In genomic region chr11:116771935-116772334, GRCh38 we compare ENCODE assay signal across 8 cellular contexts.
DNase-seq lines count a peak whose midpoint lies in the region; ATAC-seq and TF ChIP-seq lines count a peak whose summit lies in the region.

No MANE protein-coding gene starts in this region.

- peak overlapping the region; percentile 87 for H3K4me2 ChIP-seq in BLaER1

- H3K27ac ChIP-seq in BLaER1 (peak overlapping the region; percentile 85), KOPT-K1 (ENCODE audit: low read depth, low read length, poor library complexity, severe bottlenecking) (peak overlapping the region; percentile 93)

- peak overlapping the region; percentile 85 for H3K4me3 ChIP-seq in BLaER1

- H3K27me3 Mint-ChIP-seq in dendritic cell treated with granulocyte-macrophage colony-stimulating factor and Interleukin-4, amounts not matched to agents 40 ng/mL and 50 ng/mL, for 4 days = no peaks in the 10 kb centered on the region
- no peaks in the 10 kb centered on the region for H3K27me3 Mint-ChIP-seq in nephron (ENCODE audit: low read depth)

- peaks cover 11% of the 10 kb centered on the region for H4K20me1 ChIP-seq in BLaER1

- H3K9me3 Mint-ChIP-seq in dendritic cell treated with granulocyte-macrophage colony-stimulating factor and Interleukin-4, amounts not matched to agents 40 ng/mL and 50 ng/mL, for 4 days = no peaks in the 10 kb centered on the region
- H3K9me3 Mint-ChIP-seq in nephron = no peaks in the 10 kb centered on the region

- peaks cover 51% of the 10 kb centered on the region for H3K4me1 Mint-ChIP-seq in dendritic cell treated with granulocyte-macrophage colony-stimulating factor and Interleukin-4, amounts not matched to agents 40 ng/mL and 50 ng/mL, for 4 days (ENCODE audit: low read depth)
- H3K4me1 Mint-ChIP-seq in nephron = peaks cover 24% of the 10 kb centered on the region

- DNase-seq in GM10266 (ENCODE audit: extremely low spot score) (no peak), activated gamma-delta T cell (lab: John Stamatoyannopoulos, UW) (no peak)
- no peak for DNase-seq in stimulated activated CD4-positive, alpha-beta T cell treated with anti-CD3 and anti-CD28 coated beads, Interleukin-4, amount 100 ng/mL, for 4 hours

- no peak for ATAC-seq in GM18505 (IDR thresholded peaks at IDR 0.05; ENCODE audit: unreplicated experiment)

- peaks cover 35% of the 10 kb centered on the region for H3K4me1 ChIP-seq in BLaER1

- H3K9ac ChIP-seq in BLaER1 = peak overlapping the region; percentile 89

- TF ChIP-seq CTCF in nephron (IDR thresholded peaks at IDR 0.05; ENCODE audit: unreplicated experiment in 3 of 3) (no peak), GM10266 (IDR thresholded peaks at IDR 0.05; ENCODE audit: control insufficient read depth, insufficient read depth, low read depth, missing control alignments) (no peak)

- peak overlapping the region; percentile 97 for H3K27ac Mint-ChIP-seq in dendritic cell treated with granulocyte-macrophage colony-stimulating factor and Interleukin-4, amounts not matched to agents 40 ng/mL and 50 ng/mL, for 4 days
- peak overlapping the region; percentile 90 to 98 (median 97) for H3K27ac Mint-ChIP-seq in nephron

- no peak for TF ChIP-seq POLR2A in GM18505 (IDR thresholded peaks at IDR 0.05; ENCODE audit: borderline replicate concordance, extremely low read depth, insufficient read depth, insufficient read length)

- H3K36me3 ChIP-seq in BLaER1 = peaks cover 43% of the 10 kb centered on the region
- peaks cover 43% of the 10 kb centered on the region for H3K36me3 ChIP-seq in KOPT-K1 (ENCODE audit: insufficient read depth, low read length)

- intact Hi-C loops in dendritic cell treated with granulocyte-macrophage colony-stimulating factor and Interleukin-4, amounts not matched to agents 40 ng/mL and 50 ng/mL, for 4 days (cut with micrococcal nuclease) = no loop called here

- peaks cover 43% of the 10 kb centered on the region for H3K36me3 Mint-ChIP-seq in dendritic cell treated with granulocyte-macrophage colony-stimulating factor and Interleukin-4, amounts not matched to agents 40 ng/mL and 50 ng/mL, for 4 days (ENCODE audit: low read depth)
- peaks cover 22% of the 10 kb centered on the region for H3K36me3 Mint-ChIP-seq in nephron (ENCODE audit: low read depth)

- peak overlapping the region; percentile 99 for H3K4me3 Mint-ChIP-seq in dendritic cell treated with granulocyte-macrophage colony-stimulating factor and Interleukin-4, amounts not matched to agents 40 ng/mL and 50 ng/mL, for 4 days
- peak overlapping the region; percentile 88 to 93 (median 89) for H3K4me3 Mint-ChIP-seq in nephron

- H3K9me3 ChIP-seq in BLaER1 (no peaks in the 10 kb centered on the region), KOPT-K1 (ENCODE audit: insufficient read depth, low read length, poor library complexity, severe bottlenecking) (no peaks in the 10 kb centered on the region)

- no peaks in the 10 kb centered on the region for H3K27me3 ChIP-seq in BLaER1
